14 cellular contexts compared by ENCODE assay signal in the genomic region with DNA sequence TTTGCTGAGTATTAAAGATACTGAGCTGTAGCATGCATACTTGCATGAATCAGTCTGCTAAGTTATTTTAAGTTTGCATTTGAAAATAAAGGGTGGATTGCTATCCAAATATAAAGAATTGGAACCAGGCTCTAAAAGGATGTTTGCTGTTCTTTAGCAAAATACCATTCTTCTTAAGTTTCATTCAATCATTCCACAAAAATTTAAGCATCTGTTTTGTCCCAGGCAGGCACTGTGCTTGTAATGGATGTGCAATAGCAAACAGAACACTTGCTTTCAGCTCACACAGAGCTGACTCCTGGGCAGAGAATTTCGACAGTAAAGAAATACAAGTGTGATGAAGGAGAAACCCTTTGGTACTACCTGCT.
DNase-seq lines count a peak whose midpoint lies in the region; ATAC-seq and TF ChIP-seq lines count a peak whose summit lies in the region.
"Had no signal": no experiment of that assay in that cellular context is flagged by ENCODE, and none has a peak within 500 bp of the region (broad histone marks: within the 10 kb centered on the region; RNA-seq: fewer than 3 reads in every experiment).

No MANE protein-coding gene starts in this region.

- peaks cover 84% of the 10 kb centered on the region for H3K79me2 ChIP-seq in PC-9 (ENCODE audit: low read depth)

- CTCF ChIA-PET in PC-9 (lab: Charles Lee): interaction anchor here (0.8 to 1.0 kb wide), 2 partner anchors 17 to 338 kb away, joined by 3 to 4 read pairs; no protein-coding TSS in a partner anchor
- CTCF ChIA-PET in activated CD4-positive, alpha-beta T cell treated with anti-CD3 and anti-CD28 coated beads for 36 hours (lab: Charles Lee): interaction anchor here (0.6 to 2.1 kb wide), 4 partner anchors 8 to 26 kb away, joined by 3 to 8 read pairs (median 4); no protein-coding TSS in a partner anchor

- peaks cover 69% of the 10 kb centered on the region for H3K4me1 Mint-ChIP-seq in activated CD4-positive, alpha-beta T cell treated with anti-CD3 and anti-CD28 coated beads for 36 hours

- TF ChIP-seq CTCF in AG09309 (IDR thresholded peaks at IDR 0.05; ENCODE audit: control insufficient read depth, insufficient read depth, low read depth, low read length, missing control alignments) (no peak), PC-9 (conservative IDR thresholded peaks at IDR 0.05) (no peak), epithelial cell of esophagus (IDR thresholded peaks at IDR 0.05; ENCODE audit: insufficient read depth, low read depth, low read length, missing control alignments) (no peak), left ventricle myocardium inferior (IDR thresholded peaks at IDR 0.05; ENCODE audit: borderline replicate concordance) (no peak)

- intact Hi-C loops in PC-9 (cut with micrococcal nuclease; ENCODE audit: unreplicated experiment) (no loop called here), left ventricle myocardium inferior (cut with micrococcal nuclease) (no loop called here)
- intact Hi-C loops in activated CD4-positive, alpha-beta T cell treated with anti-CD3 and anti-CD28 coated beads for 36 hours (cut with DNase I, micrococcal nuclease): no loop called here

- POLR2A ChIA-PET in PC-9 (lab: Charles Lee; ENCODE audit: unreplicated experiment): interaction anchor here (0.6 kb wide), 1 partner anchor 17 kb away, joined by 7 read pairs; no protein-coding TSS in a partner anchor
- POLR2A ChIA-PET in activated CD4-positive, alpha-beta T cell treated with anti-CD3 and anti-CD28 coated beads for 36 hours (lab: Charles Lee): interaction anchor here (0.6 kb wide), 1 partner anchor 208 kb away, joined by 4 read pairs; a partner anchor contains a TSS

- no peaks in the 10 kb centered on the region for H3K36me3 Mint-ChIP-seq in activated CD4-positive, alpha-beta T cell treated with anti-CD3 and anti-CD28 coated beads for 36 hours (ENCODE audit: low read depth)
- H3K36me3 Mint-ChIP-seq: natural killer cell, type B pancreatic cell had no signal

- peak; percentile 79 for DNase-seq in AG09309 (ENCODE audit: low read depth)
- peak in 1 of 2 experiments; percentile 62 for DNase-seq in PC-9
- peak; percentile 54 for DNase-seq in epithelial cell of esophagus (ENCODE audit: low read depth)
- DNase-seq in non-pigmented ciliary epithelial cell (ENCODE audit: low read depth): peak; percentile 72
- no peak for DNase-seq in activated CD4-positive, alpha-beta T cell treated with anti-CD3 and anti-CD28 coated beads for 36 hours
- no peak for DNase-seq in NCI-H128 (lab: John Stamatoyannopoulos, UW; ENCODE audit: unreplicated experiment)
- DNase-seq in left ventricle myocardium inferior: no peak
- no peak for DNase-seq in NCI-H2196 (lab: John Stamatoyannopoulos, UW; ENCODE audit: unreplicated experiment)
- DNase-seq: GF-D8, natural killer cell, NCI-H2227 treated with DMSO at 0.1 percent for 48 hours had no signal

- no peak overlapping the region for H3K4me3 Mint-ChIP-seq in activated CD4-positive, alpha-beta T cell treated with anti-CD3 and anti-CD28 coated beads for 36 hours
- H3K4me3 Mint-ChIP-seq: natural killer cell had no signal

- H3K36me3 ChIP-seq in PC-9 (ENCODE audit: low read depth): no peaks in the 10 kb centered on the region
- H3K36me3 ChIP-seq in left ventricle myocardium inferior: no peaks in the 10 kb centered on the region

- peaks cover 88% of the 10 kb centered on the region for H3K4me1 ChIP-seq in PC-9 (replicated peaks; ENCODE audit: insufficient read depth)
- H3K4me1 ChIP-seq in left ventricle myocardium inferior: peaks cover 76% of the 10 kb centered on the region

- no peaks in the 10 kb centered on the region for H4K20me1 ChIP-seq in PC-9 (ENCODE audit: insufficient read depth)

- no peaks in the 10 kb centered on the region for H3K9me2 ChIP-seq in PC-9 (ENCODE audit: insufficient read depth)

- no peak for ATAC-seq in activated CD4-positive, alpha-beta T cell treated with anti-CD3 and anti-CD28 coated beads for 36 hours
- ATAC-seq: natural killer cell had no signal

- no peak overlapping the region for H3K27ac Mint-ChIP-seq in activated CD4-positive, alpha-beta T cell treated with anti-CD3 and anti-CD28 coated beads for 36 hours
- H3K27ac Mint-ChIP-seq: natural killer cell, type B pancreatic cell had no signal

- H3K9me3 ChIP-seq in PC-9 (ENCODE audit: insufficient read depth, low read depth) (no peaks in the 10 kb centered on the region), left ventricle myocardium inferior (replicated peaks) (no peaks in the 10 kb centered on the region)

- H3K27me3 ChIP-seq in PC-9 (ENCODE audit: insufficient read depth, low read depth) (no peaks in the 10 kb centered on the region), left ventricle myocardium inferior (ENCODE audit: low read depth) (no peaks in the 10 kb centered on the region)

- no peak overlapping the region for H2AFZ ChIP-seq in PC-9

- BruUV-seq in PC-9 (replicated peaks; lab: Mats Ljungman, UMichigan): no TSS peak

- H3F3A ChIP-seq in PC-9 (ENCODE audit: insufficient read depth, low read depth): peaks cover 42% of the 10 kb centered on the region

- no peaks in the 10 kb centered on the region for H3K9me3 Mint-ChIP-seq in activated CD4-positive, alpha-beta T cell treated with anti-CD3 and anti-CD28 coated beads for 36 hours (ENCODE audit: low read depth)
- H3K9me3 Mint-ChIP-seq: natural killer cell, type B pancreatic cell had no signal

- H3K4me2 ChIP-seq in PC-9: peak overlapping the region; percentile 91

- H3K27me3 Mint-ChIP-seq in activated CD4-positive, alpha-beta T cell treated with anti-CD3 and anti-CD28 coated beads for 36 hours: no peaks in the 10 kb centered on the region
- H3K27me3 Mint-ChIP-seq: type B pancreatic cell had no signal

- H3K27ac ChIP-seq in PC-9: peak overlapping the region; percentile 74
- no peak overlapping the region for H3K27ac ChIP-seq in left ventricle myocardium inferior (replicated peaks)
- H3K27ac ChIP-seq: C4-2B had no signal

- H3K4me3 ChIP-seq in AG09309 (ENCODE audit: control insufficient read depth, low read depth, low read length) (no peak overlapping the region), PC-9 (no peak overlapping the region), epithelial cell of esophagus (ENCODE audit: low read length) (no peak overlapping the region), left ventricle myocardium inferior (no peak overlapping the region)
- H3K4me3 ChIP-seq: skin epidermis had no signal

Comparison
In these comparisons a context has a peak if more than half of its experiments do, and no peak if none do; other contexts are left out.
1. DNase-seq: peak in AG09309 (single experiment), epithelial cell of esophagus (single experiment) and non-pigmented ciliary epithelial cell (single experiment); none in activated CD4-positive, alpha-beta T cell treated with anti-CD3 and anti-CD28 coated beads for 36 hours (single experiment), NCI-H128 (single experiment), left ventricle myocardium inferior (single experiment) and NCI-H2196 (single experiment).